In the genomic region with DNA sequence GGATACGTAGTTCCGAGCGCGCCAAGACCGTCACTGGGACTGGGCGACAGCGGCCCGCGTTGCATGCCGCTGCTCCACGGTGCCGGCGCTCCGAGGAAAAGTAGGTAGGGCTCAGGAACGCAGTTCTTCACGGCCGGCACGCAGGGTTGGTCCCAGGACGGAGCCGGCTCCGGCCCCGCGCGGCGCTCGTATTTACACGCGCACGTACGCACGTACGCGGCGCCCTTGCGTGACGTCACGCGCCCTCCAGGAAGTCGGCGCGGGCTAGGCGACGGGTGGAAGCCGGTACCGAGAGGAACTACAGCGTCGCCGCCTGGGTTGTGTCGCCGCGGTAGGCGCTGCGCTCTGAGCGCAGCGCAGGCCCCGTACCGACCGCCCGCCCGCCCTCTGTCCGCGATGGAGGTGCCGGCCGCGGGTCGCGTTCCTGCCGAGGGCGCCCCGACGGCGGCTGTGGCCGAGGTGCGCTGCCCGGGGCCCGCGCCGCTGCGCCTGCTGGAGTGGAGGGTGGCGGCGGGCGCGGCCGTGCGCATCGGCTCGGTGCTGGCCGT, we compare ENCODE assay signal across 8 cellular contexts. TPM values are rescaled to one million over a fixed set of nuclear protein-coding genes. Genes with fewer than 3 reads are reported as not detected.
DNase-seq lines count a peak whose midpoint lies in the region; ATAC-seq and TF ChIP-seq lines count a peak whose summit lies in the region.

A gene with protein sequence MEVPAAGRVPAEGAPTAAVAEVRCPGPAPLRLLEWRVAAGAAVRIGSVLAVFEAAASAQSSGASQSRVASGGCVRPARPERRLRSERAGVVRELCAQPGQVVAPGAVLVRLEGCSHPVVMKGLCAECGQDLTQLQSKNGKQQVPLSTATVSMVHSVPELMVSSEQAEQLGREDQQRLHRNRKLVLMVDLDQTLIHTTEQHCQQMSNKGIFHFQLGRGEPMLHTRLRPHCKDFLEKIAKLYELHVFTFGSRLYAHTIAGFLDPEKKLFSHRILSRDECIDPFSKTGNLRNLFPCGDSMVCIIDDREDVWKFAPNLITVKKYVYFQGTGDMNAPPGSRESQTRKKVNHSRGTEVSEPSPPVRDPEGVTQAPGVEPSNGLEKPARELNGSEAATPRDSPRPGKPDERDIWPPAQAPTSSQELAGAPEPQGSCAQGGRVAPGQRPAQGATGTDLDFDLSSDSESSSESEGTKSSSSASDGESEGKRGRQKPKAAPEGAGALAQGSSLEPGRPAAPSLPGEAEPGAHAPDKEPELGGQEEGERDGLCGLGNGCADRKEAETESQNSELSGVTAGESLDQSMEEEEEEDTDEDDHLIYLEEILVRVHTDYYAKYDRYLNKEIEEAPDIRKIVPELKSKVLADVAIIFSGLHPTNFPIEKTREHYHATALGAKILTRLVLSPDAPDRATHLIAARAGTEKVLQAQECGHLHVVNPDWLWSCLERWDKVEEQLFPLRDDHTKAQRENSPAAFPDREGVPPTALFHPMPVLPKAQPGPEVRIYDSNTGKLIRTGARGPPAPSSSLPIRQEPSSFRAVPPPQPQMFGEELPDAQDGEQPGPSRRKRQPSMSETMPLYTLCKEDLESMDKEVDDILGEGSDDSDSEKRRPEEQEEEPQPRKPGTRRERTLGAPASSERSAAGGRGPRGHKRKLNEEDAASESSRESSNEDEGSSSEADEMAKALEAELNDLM (plus strand): TSS at position 252 of the 548 bp plus-strand sequence. CDS start 145 bp downstream, at position 397.

- H3K4me2 ChIP-seq in SU-DHL-6 (ENCODE audit: low read depth, low read length, poor library complexity, severe bottlenecking), result peak within 1 kb of the TSS; percentile 94

- intact Hi-C loops in left cardiac atrium (cut with DNase I) (no loop called here), posterior vena cava (cut with DNase I) (no loop called here)

- H3K9ac ChIP-seq in SU-DHL-6 (ENCODE audit: low read length), result peak within 1 kb of the TSS; percentile 83

- H3K27ac ChIP-seq in SU-DHL-6 (ENCODE audit: low read depth, low read length) (peak within 1 kb of the TSS; percentile 87), adipose tissue (ENCODE audit: low read depth, low read length) (peak within 1 kb of the TSS; percentile 95)

- H3K9me2 ChIP-seq in SU-DHL-6 (replicated peaks; ENCODE audit: insufficient read depth, low read length), result no peaks in the 10 kb centered on the region

- H3K9me3 ChIP-seq in SU-DHL-6 (ENCODE audit: insufficient read depth, low read length), result no peaks in the 10 kb centered on the region

- DNase-seq in NCI-H1105 (lab: John Stamatoyannopoulos, UW) (peak; percentile 91), left cardiac atrium (peak; percentile 97), posterior vena cava (ENCODE audit: low spot score) (peak; percentile 98), type B pancreatic cell (ENCODE audit: extremely low spot score, unreplicated experiment) (peak; percentile 91)

- peak within 1 kb of the TSS; percentile 100 for H3K27ac Mint-ChIP-seq in type B pancreatic cell

- no peak for TF ChIP-seq CTCF in GM12875 (IDR thresholded peaks at IDR 0.05; ENCODE audit: borderline replicate concordance, insufficient read depth, low read depth, low read length)
- TF ChIP-seq CTCF in SU-DHL-6 (IDR thresholded peaks at IDR 0.05; ENCODE audit: insufficient read depth, low read length, poor library complexity, severe bottlenecking), result no peak
- no peak for TF ChIP-seq CTCF in type B pancreatic cell (conservative IDR thresholded peaks at IDR 0.05)

- H3K4me3 ChIP-seq in GM12875 (ENCODE audit: low read depth, low read length) (peak within 1 kb of the TSS; percentile 91), SU-DHL-6 (ENCODE audit: insufficient read depth, low read length, poor library complexity, severe bottlenecking) (peak within 1 kb of the TSS; percentile 85)

- peaks cover 17% of the 10 kb centered on the region for H3K4me1 Mint-ChIP-seq in type B pancreatic cell (ENCODE audit: unreplicated experiment)

- no peaks in the 10 kb centered on the region for H3F3A ChIP-seq in SU-DHL-6 (ENCODE audit: insufficient read depth)

- H3K36me3 Mint-ChIP-seq in type B pancreatic cell, result peaks cover 7% of the 10 kb centered on the region

- peaks cover 3% of the 10 kb centered on the region; the same call in 1 of the 2 replicates for H3K36me3 ChIP-seq in SU-DHL-6 (ENCODE audit: low read length)

- H2AFZ ChIP-seq in SU-DHL-6 (ENCODE audit: low read depth, low read length, severe bottlenecking), result peak within 1 kb of the TSS; percentile 85

- peaks cover 52% of the 10 kb centered on the region for H3K79me2 ChIP-seq in SU-DHL-6 (ENCODE audit: insufficient read depth, low read length)

- no peaks in the 10 kb centered on the region for H3K27me3 ChIP-seq in SU-DHL-6 (ENCODE audit: low read length)

- WGBS in adipose tissue, 3 donors, result 0 to 1% (median 0%) methylated on average over 64 to 88 of the region's 88 CpGs

- ATAC-seq in HG02623 (IDR thresholded peaks at IDR 0.05; ENCODE audit: unreplicated experiment) (peak; percentile 48), left cardiac atrium (peak; percentile 89)

- H3K4me3 Mint-ChIP-seq in type B pancreatic cell, result peak within 1 kb of the TSS; percentile 98

- H3K27me3 Mint-ChIP-seq in type B pancreatic cell, result no peaks in the 10 kb centered on the region

- H4K20me1 ChIP-seq in SU-DHL-6 (ENCODE audit: low read depth, low read length), result peaks cover 15% of the 10 kb centered on the region; the same call in 1 of the 2 replicates

- no peaks in the 10 kb centered on the region for H3K9me3 Mint-ChIP-seq in type B pancreatic cell

RNA-seq across cellular contexts. Expression of the gene that starts here (rescaled TPM):
- polyA plus RNA-seq in adipose tissue, result 10 to 100 TPM in 1 of 3 donors, 1 to 10 TPM in 2; 6.8 to 11.7 (median 8.7) TPM
- total RNA-seq in left cardiac atrium (10 to 100 TPM in 1 of 2 donors, 1 to 10 TPM in 1; 9.7 to 11.7 TPM), posterior vena cava (10 to 100 TPM; 13.8 to 15.4 TPM), type B pancreatic cell (ENCODE audit: low replicate concordance) (21.1 and 27.6 TPM in 2 replicates)

Comparison
In these comparisons a context has a peak if more than half of its experiments do, and no peak if none do; other contexts are left out.
1. Peak in every context shown above with its lines: DNase-seq, ATAC-seq, H3K4me3 ChIP-seq and H3K27ac ChIP-seq.